23 cellular contexts compared by ENCODE assay signal in the genomic region with DNA sequence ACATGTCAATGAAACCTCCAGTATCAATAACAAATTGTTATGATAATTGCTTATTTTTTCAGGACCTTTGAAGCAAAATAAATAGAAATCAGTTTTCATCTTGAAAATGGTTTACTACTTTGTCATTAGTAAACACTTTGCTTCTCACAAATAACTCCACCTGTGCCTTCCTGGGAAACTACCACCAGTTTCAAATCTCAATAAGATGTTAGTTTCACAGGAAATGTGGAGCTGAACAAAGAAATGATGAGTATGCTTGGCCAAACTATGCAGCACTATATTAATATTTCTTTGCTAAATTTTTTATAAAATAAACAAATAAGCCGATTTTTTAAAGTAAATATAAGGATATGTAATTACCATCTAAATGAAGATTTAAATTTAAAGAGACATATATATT.
"Had no signal": no experiment of that assay in that cellular context is flagged by ENCODE, and none has a peak within 500 bp of the region (broad histone marks: within the 10 kb centered on the region; RNA-seq: fewer than 3 reads in every experiment).

No MANE protein-coding gene starts in this region.

- H3K4me1 ChIP-seq: colonic mucosa, esophagus squamous epithelium, gastrocnemius medialis, heart left ventricle, left lung, lower lobe of right lung had no signal

- ATAC-seq: effector memory CD8-positive, alpha-beta T cell; esophagus mucosa; gastrocnemius medialis; heart left ventricle; left cardiac atrium; left lung; left ventricle myocardium superior; lower lobe of right lung; mucosa of descending colon had no signal

- H2AFZ ChIP-seq: hepatocyte had no signal

- H3K4me2 ChIP-seq: hepatocyte had no signal

- H3K27ac ChIP-seq: colonic mucosa, epithelial cell of prostate, esophagus squamous epithelium, gastrocnemius medialis, heart left ventricle, hepatocyte, left lung, lower lobe of right lung had no signal

- H3K27me3 ChIP-seq: colonic mucosa, esophagus squamous epithelium, gastrocnemius medialis, heart left ventricle, hepatocyte, left lung had no signal

- H3K79me2 ChIP-seq: hepatocyte had no signal

- H3K9me3 ChIP-seq: colonic mucosa, esophagus squamous epithelium, gastrocnemius medialis, left lung, lower lobe of right lung, mucosa of descending colon had no signal

- H3K36me3 ChIP-seq: colonic mucosa, esophagus squamous epithelium, gastrocnemius medialis, heart left ventricle, left lung, lower lobe of right lung had no signal

- DNase-seq: colonic mucosa; cortex of kidney; effector CD8-positive, alpha-beta T cell; effector memory CD8-positive, alpha-beta T cell; endodermal cell; erythroblast; esophagus squamous epithelium; foreskin fibroblast; foreskin melanocyte; gastrocnemius medialis; heart left ventricle; hypothalamus; immature natural killer cell; left cardiac atrium; left lung; left ventricle myocardium superior; lower lobe of right lung; mesenchymal stem cell; mucosa of descending colon; naive B cell had no signal

- H3K4me3 ChIP-seq: colonic mucosa, esophagus squamous epithelium, gastrocnemius medialis, heart left ventricle, hepatocyte, left lung, lower lobe of right lung, mucosa of descending colon had no signal
